Comparison of ENCODE assay signal across 9 cellular contexts in genomic region chr16:68332411-68333121, GRCh38. TPM values are rescaled to one million over a fixed set of nuclear protein-coding genes. Genes with fewer than 3 reads are reported as not detected.
A peak's percentile ranks its signal among the peaks of the same experiment; 100 is the strongest.
DNase-seq lines count a peak whose midpoint lies in the region.
"Had no signal": no experiment of that assay in that cellular context is flagged by ENCODE, and none has a peak within 500 bp of the region (broad histone marks: within the 10 kb centered on the region; RNA-seq: fewer than 3 reads in every experiment).

No MANE protein-coding gene starts in this region.

- H3K27ac Mint-ChIP-seq in activated CD4-positive, alpha-beta T cell treated with anti-CD3 and anti-CD28 coated beads, Interleukin-2, amount 10 ng/mL, durations not matched to agents 24 days and 14 days: peak overlapping the region; percentile 67
- H3K27ac Mint-ChIP-seq in activated CD4-positive, alpha-beta memory T cell treated with anti-CD3 and anti-CD28 coated beads, Interleukin-2, amount 10 ng/mL, durations not matched to agents 7 days and 5 days: peak overlapping the region; percentile 47

- peak; percentile 74 for DNase-seq in activated CD4-positive, alpha-beta T cell treated with anti-CD3 and anti-CD28 coated beads, Interleukin-2, amount 10 ng/mL, durations not matched to agents 24 days and 14 days
- DNase-seq in activated CD4-positive, alpha-beta T cell treated with anti-CD3 and anti-CD28 coated beads, Interleukin-2, amount 50 U/mL, for 4 hours: no peak
- DNase-seq in activated CD4-positive, alpha-beta memory T cell treated with anti-CD3 and anti-CD28 coated beads, Interleukin-2, amount 10 ng/mL, durations not matched to agents 7 days and 5 days: peak; percentile 25
- DNase-seq in kidney tubule cell (ENCODE audit: low spot score): peak; percentile 16
- DNase-seq in activated CD4-positive, CD25-positive, alpha-beta regulatory T cell (lab: John Stamatoyannopoulos, UW): no peak
- no peak for DNase-seq in stimulated activated CD8-positive, alpha-beta memory T cell treated with anti-CD3 and anti-CD28 coated beads, Interleukin-4, amount 100 ng/mL, for 48 hours
- DNase-seq in NK-92 treated with Interleukin-12 subunit alpha and Interleukin-12 subunit beta, amount 100 ng/mL, for 24 hours (lab: John Stamatoyannopoulos, UW): no peak

- CTCF ChIA-PET in activated CD4-positive, alpha-beta memory T cell treated with anti-CD3 and anti-CD28 coated beads, Interleukin-2, amount 10 ng/mL, durations not matched to agents 7 days and 5 days (lab: Charles Lee): interaction anchor here (0.6 to 4.8 kb wide), 3 partner anchors 23 to 90 kb away, joined by 3 to 54 read pairs (median 5); partner anchors contain the start of gene SLC7A6

- H3K27ac ChIP-seq in temporal lobe (ENCODE audit: low read depth, low read length): peak overlapping the region; percentile 11
- H3K27ac ChIP-seq: C4-2B had no signal

- no peaks in the 10 kb centered on the region for H3K27me3 Mint-ChIP-seq in activated CD4-positive, alpha-beta T cell treated with anti-CD3 and anti-CD28 coated beads, Interleukin-2, amount 10 ng/mL, durations not matched to agents 24 days and 14 days
- H3K27me3 Mint-ChIP-seq in activated CD4-positive, alpha-beta memory T cell treated with anti-CD3 and anti-CD28 coated beads, Interleukin-2, amount 10 ng/mL, durations not matched to agents 7 days and 5 days: no peaks in the 10 kb centered on the region

- peaks cover 42% of the 10 kb centered on the region for H3K36me3 Mint-ChIP-seq in activated CD4-positive, alpha-beta T cell treated with anti-CD3 and anti-CD28 coated beads, Interleukin-2, amount 10 ng/mL, durations not matched to agents 24 days and 14 days (ENCODE audit: low read depth)
- H3K36me3 Mint-ChIP-seq in activated CD4-positive, alpha-beta memory T cell treated with anti-CD3 and anti-CD28 coated beads, Interleukin-2, amount 10 ng/mL, durations not matched to agents 7 days and 5 days (ENCODE audit: low read depth): peaks cover 34% of the 10 kb centered on the region

- intact Hi-C loops in activated CD4-positive, alpha-beta T cell treated with anti-CD3 and anti-CD28 coated beads, Interleukin-2, amount 10 ng/mL, durations not matched to agents 24 days and 14 days (cut with micrococcal nuclease): loop anchor here (10.0 kb wide), 1 partner anchor 582 kb away; no protein-coding TSS in a partner anchor

- H3K4me1 Mint-ChIP-seq in activated CD4-positive, alpha-beta T cell treated with anti-CD3 and anti-CD28 coated beads, Interleukin-2, amount 10 ng/mL, durations not matched to agents 24 days and 14 days: peaks cover 26% of the 10 kb centered on the region
- peaks cover 13% of the 10 kb centered on the region for H3K4me1 Mint-ChIP-seq in activated CD4-positive, alpha-beta memory T cell treated with anti-CD3 and anti-CD28 coated beads, Interleukin-2, amount 10 ng/mL, durations not matched to agents 7 days and 5 days

- POLR2A ChIA-PET in activated CD4-positive, alpha-beta memory T cell treated with anti-CD3 and anti-CD28 coated beads, Interleukin-2, amount 10 ng/mL, durations not matched to agents 7 days and 5 days (lab: Charles Lee): interaction anchor here (1.4 to 2.5 kb wide), 4 partner anchors 9 to 71 kb away, joined by 3 to 8 read pairs (median 6); partner anchors contain the start of gene SLC7A6

- peak overlapping the region; percentile 29 for H3K4me3 Mint-ChIP-seq in activated CD4-positive, alpha-beta T cell treated with anti-CD3 and anti-CD28 coated beads, Interleukin-2, amount 10 ng/mL, durations not matched to agents 24 days and 14 days
- no peak overlapping the region for H3K4me3 Mint-ChIP-seq in activated CD4-positive, alpha-beta memory T cell treated with anti-CD3 and anti-CD28 coated beads, Interleukin-2, amount 10 ng/mL, durations not matched to agents 7 days and 5 days

- H3K9me3 Mint-ChIP-seq in activated CD4-positive, alpha-beta T cell treated with anti-CD3 and anti-CD28 coated beads, Interleukin-2, amount 10 ng/mL, durations not matched to agents 24 days and 14 days: no peaks in the 10 kb centered on the region
- no peaks in the 10 kb centered on the region for H3K9me3 Mint-ChIP-seq in activated CD4-positive, alpha-beta memory T cell treated with anti-CD3 and anti-CD28 coated beads, Interleukin-2, amount 10 ng/mL, durations not matched to agents 7 days and 5 days

RNA-seq across cellular contexts. Expression of gene PRMT7, which starts 21.7 kb away (rescaled TPM):
- total RNA-seq in activated CD4-positive, alpha-beta T cell treated with anti-CD3 and anti-CD28 coated beads, Interleukin-2, amount 10 ng/mL, durations not matched to agents 24 days and 14 days: 69.7 and 72.2 TPM in 2 replicates
- total RNA-seq in activated CD4-positive, alpha-beta memory T cell treated with anti-CD3 and anti-CD28 coated beads, Interleukin-2, amount 10 ng/mL, durations not matched to agents 7 days and 5 days: 10 to 100 TPM; 50.4 to 52.2 TPM
- 39.1 TPM for total RNA-seq in temporal lobe

RNA-seq across cellular contexts. Expression of gene SLC7A6OS, which starts 21.8 kb away (rescaled TPM):
- total RNA-seq in activated CD4-positive, alpha-beta T cell treated with anti-CD3 and anti-CD28 coated beads, Interleukin-2, amount 10 ng/mL, durations not matched to agents 24 days and 14 days: 22.3 and 27.1 TPM in 2 replicates
- total RNA-seq in activated CD4-positive, alpha-beta memory T cell treated with anti-CD3 and anti-CD28 coated beads, Interleukin-2, amount 10 ng/mL, durations not matched to agents 7 days and 5 days: 10 to 100 TPM; 30.4 to 31.2 TPM
- 8.9 TPM for total RNA-seq in temporal lobe

Comparison
In these comparisons a context has a peak if more than half of its experiments do, and no peak if none do; other contexts are left out.
1. DNase-seq: peak in activated CD4-positive, alpha-beta T cell treated with anti-CD3 and anti-CD28 coated beads, Interleukin-2, amount 10 ng/mL, durations not matched to agents 24 days and 14 days (single experiment), activated CD4-positive, alpha-beta memory T cell treated with anti-CD3 and anti-CD28 coated beads, Interleukin-2, amount 10 ng/mL, durations not matched to agents 7 days and 5 days (single experiment) and kidney tubule cell (single experiment); none in activated CD4-positive, alpha-beta T cell treated with anti-CD3 and anti-CD28 coated beads, Interleukin-2, amount 50 U/mL, for 4 hours (0 of 2), activated CD4-positive, CD25-positive, alpha-beta regulatory T cell (0 of 4), stimulated activated CD8-positive, alpha-beta memory T cell treated with anti-CD3 and anti-CD28 coated beads, Interleukin-4, amount 100 ng/mL, for 48 hours (single experiment) and NK-92 treated with Interleukin-12 subunit alpha and Interleukin-12 subunit beta, amount 100 ng/mL, for 24 hours (single experiment).